Comparison of ENCODE assay signal across 19 cellular contexts in genomic region chr2:119221609-119222008, GRCh38. TPM values are rescaled to one million over a fixed set of nuclear protein-coding genes. Genes with fewer than 3 reads are reported as not detected.
DNase-seq lines count a peak whose midpoint lies in the region; ATAC-seq, FAIRE-seq and TF ChIP-seq lines count a peak whose summit lies in the region.
"Had no signal": no experiment of that assay in that cellular context is flagged by ENCODE, and none has a peak within 500 bp of the region (broad histone marks: within the 10 kb centered on the region; RNA-seq: fewer than 3 reads in every experiment).

No MANE protein-coding gene starts in this region.

- H3K27me3 ChIP-seq in K562 (ENCODE audit: control insufficient read depth in 2 of 2, insufficient read depth in 2 of 2, low read length in 2 of 2), result peaks cover 0 to 12% of the 10 kb centered on the region in 2 experiments; a peak in 1 of 5 replicates
- H3K27me3 ChIP-seq in right lobe of liver, result no peaks in the 10 kb centered on the region
- peaks cover 0 to 20% of the 10 kb centered on the region in 2 donors for H3K27me3 ChIP-seq in left lung

- H3K4me1 Mint-ChIP-seq in type B pancreatic cell (ENCODE audit: unreplicated experiment), result peaks cover 19% of the 10 kb centered on the region
- no peaks in the 10 kb centered on the region for H3K4me1 Mint-ChIP-seq in activated CD4-positive, alpha-beta memory T cell treated with anti-CD3 and anti-CD28 coated beads for 36 hours (ENCODE audit: low read depth)

- no peak for TF ChIP-seq EP300 in K562 (IDR thresholded peaks at IDR 0.05; ENCODE audit: low read length)

- H3K4me1 ChIP-seq in K562 (replicated peaks in 1 of 2; ENCODE audit: control insufficient read depth in 2 of 2, insufficient read depth in 2 of 2, low read length in 2 of 2) (peaks cover 22 to 29% of the 10 kb centered on the region in 2 experiments), right lobe of liver (peaks cover 0 to 60% (median 28%) of the 10 kb centered on the region in 4 donors), left lung (peaks cover 19 to 22% of the 10 kb centered on the region in 2 donors)

- no peak overlapping the region for H3K9ac ChIP-seq in K562 (ENCODE audit: insufficient read depth in 1 of 2, low read depth in 2 of 2, low read length in 2 of 2)

- no peak overlapping the region for H3K4me2 ChIP-seq in K562 (ENCODE audit: insufficient read depth, low read length)

- no TSS peak for BruUV-seq in K562 (replicated peaks; lab: Mats Ljungman, UMichigan)

- H3K9me3 Mint-ChIP-seq in type B pancreatic cell, result no peaks in the 10 kb centered on the region
- no peaks in the 10 kb centered on the region for H3K9me3 Mint-ChIP-seq in activated CD4-positive, alpha-beta memory T cell treated with anti-CD3 and anti-CD28 coated beads for 36 hours
- H3K9me3 Mint-ChIP-seq: CD4-positive, CD25-positive, alpha-beta regulatory T cell; CD8-positive, alpha-beta T cell; GM23338 had no signal

- no peak overlapping the region for H2AFZ ChIP-seq in K562 (ENCODE audit: low read depth, low read length)
- H2AFZ ChIP-seq: GM23338 had no signal

- peaks cover 2% of the 10 kb centered on the region; the same call in 2 of the 3 replicates for H3K36me3 ChIP-seq in K562 (ENCODE audit: control insufficient read depth, insufficient read depth, low read length)
- no peaks in the 10 kb centered on the region for H3K36me3 ChIP-seq in right lobe of liver
- no peaks in the 10 kb centered on the region for H3K36me3 ChIP-seq in left lung

- TF ChIP-seq RAD21 in K562 (CRISPR knock-in tag; conservative IDR thresholded peaks at IDR 0.05 in 1 of 2, IDR thresholded peaks at IDR 0.05 in 1 of 2), result no peak

- H3K27ac ChIP-seq in K562 (ENCODE audit: extremely low read depth, low read depth, low read length) (no peak overlapping the region), right lobe of liver (peak overlapping the region; percentile 52 to 89 (median 77)), left lung (no peak overlapping the region)

- TF ChIP-seq POLR2A in K562 (conservative IDR thresholded peaks at IDR 0.05) (no peak), right lobe of liver (IDR thresholded peaks at IDR 0.05) (no peak)

- in situ Hi-C loops in K562 (cut with MboI), result no loop called here

- ATAC-seq in K562 (no peak), left lobe of liver (peak; percentile 24), right lobe of liver (peak; percentile 3 to 54 (median 16)), HG02884 (IDR thresholded peaks at IDR 0.05; ENCODE audit: unreplicated experiment) (no peak), left lung (no peak)
- ATAC-seq: CD8-positive, alpha-beta T cell; GM23338 had no signal

- POLR2A ChIA-PET in K562 (lab: Yijun Ruan, JAX), result interaction anchor here (0.7 kb wide), 1 partner anchor 62 kb away, joined by 3 read pairs; no protein-coding TSS in a partner anchor
- POLR2A ChIA-PET in activated CD4-positive, alpha-beta memory T cell treated with anti-CD3 and anti-CD28 coated beads for 36 hours (lab: Charles Lee), result no interaction called here

- CTCF ChIA-PET in K562 (lab: Yijun Ruan, JAX; ENCODE audit: low intra/inter-chr PET ratio), result no interaction called here
- CTCF ChIA-PET in activated CD4-positive, alpha-beta memory T cell treated with anti-CD3 and anti-CD28 coated beads for 36 hours (lab: Charles Lee), result no interaction called here

- peaks cover 3% of the 10 kb centered on the region for H4K20me1 ChIP-seq in K562 (replicated peaks; ENCODE audit: control insufficient read depth, insufficient read depth, low read length)

- H3K27me3 Mint-ChIP-seq in type B pancreatic cell, result peaks cover 38% of the 10 kb centered on the region
- H3K27me3 Mint-ChIP-seq in activated CD4-positive, alpha-beta memory T cell treated with anti-CD3 and anti-CD28 coated beads for 36 hours, result peaks cover 45% of the 10 kb centered on the region

- peaks cover 3% of the 10 kb centered on the region for H3K9me1 ChIP-seq in K562 (ENCODE audit: control insufficient read depth, insufficient read depth, low read length)

- H3K79me2 ChIP-seq in K562 (ENCODE audit: control insufficient read depth, insufficient read depth, low read length), result peaks cover 26% of the 10 kb centered on the region

- intact Hi-C loops in K562 (cut with micrococcal nuclease), result no loop called here
- intact Hi-C loops in right lobe of liver (cut with DNase I), result no loop called here
- intact Hi-C loops in left lung (cut with DNase I), result no loop called here
- intact Hi-C loops in activated CD4-positive, alpha-beta memory T cell treated with anti-CD3 and anti-CD28 coated beads for 36 hours (cut with micrococcal nuclease), result no loop called here

- peak overlapping the region; percentile 72 for H3K4me3 Mint-ChIP-seq in type B pancreatic cell
- H3K4me3 Mint-ChIP-seq in activated CD4-positive, alpha-beta memory T cell treated with anti-CD3 and anti-CD28 coated beads for 36 hours, result no peak overlapping the region
- H3K4me3 Mint-ChIP-seq: CD4-positive, CD25-positive, alpha-beta regulatory T cell; CD8-positive, alpha-beta T cell; GM23338 had no signal

- no peak for TF ChIP-seq CTCF in K562 (IDR thresholded peaks at IDR 0.05 in 2 of 3, conservative IDR thresholded peaks at IDR 0.05 in 1 of 3; ENCODE audit: insufficient read depth in 2 of 3, low read depth in 1 of 3, low read length in 3 of 3)
- no peak for TF ChIP-seq CTCF in right lobe of liver (IDR thresholded peaks at IDR 0.05)
- TF ChIP-seq CTCF in type B pancreatic cell (conservative IDR thresholded peaks at IDR 0.05), result no peak
- no peak for TF ChIP-seq CTCF in left lung (IDR thresholded peaks at IDR 0.05)

- DNase-seq in K562 (ENCODE audit: extremely low read depth in 1 of 4, low spot score in 3 of 4) (no peak), left lobe of liver (ENCODE audit: low spot score) (peak; percentile 90), right lobe of liver (peak; percentile 77 to 88 (median 83)), type B pancreatic cell (ENCODE audit: extremely low spot score, unreplicated experiment) (no peak), NCI-H128 (lab: John Stamatoyannopoulos, UW; ENCODE audit: unreplicated experiment) (no peak), left lung (no peak)
- DNase-seq in activated CD4-positive, alpha-beta memory T cell treated with anti-CD3 and anti-CD28 coated beads for 36 hours, result no peak
- DNase-seq: Caco-2; CD4-positive, CD25-positive, alpha-beta regulatory T cell; CD8-positive, alpha-beta T cell; DMS153; DND-41; H7; HCEC 1CT had no signal

- H3K9me3 ChIP-seq in K562 (replicated peaks; ENCODE audit: control insufficient read depth, insufficient read depth, low read depth, low read length), result no peaks in the 10 kb centered on the region
- H3K9me3 ChIP-seq in right lobe of liver, result no peaks in the 10 kb centered on the region
- H3K9me3 ChIP-seq in left lung, result no peaks in the 10 kb centered on the region
- H3K9me3 ChIP-seq: Caco-2 had no signal

- FAIRE-seq in K562 (lab: Jason Lieb, UNC), result no peak
- FAIRE-seq: G401.6, GM12891, GM18507 had no signal

- 73% methylated on average over 5 of the region's 5 CpGs for WGBS in K562 (ENCODE audit: insufficient coverage, low coverage, missing lambda C conversion rate)
- no CpG with 5 or more reads among the region's 5 CpGs for WGBS in right lobe of liver (ENCODE audit: insufficient coverage, low coverage, low lambda C conversion rate, missing lambda C conversion rate)

- no peaks in the 10 kb centered on the region for H3K36me3 Mint-ChIP-seq in type B pancreatic cell
- H3K36me3 Mint-ChIP-seq in activated CD4-positive, alpha-beta memory T cell treated with anti-CD3 and anti-CD28 coated beads for 36 hours, result no peaks in the 10 kb centered on the region
- H3K36me3 Mint-ChIP-seq: CD4-positive, CD25-positive, alpha-beta regulatory T cell; CD8-positive, alpha-beta T cell had no signal

- H3K27ac Mint-ChIP-seq in type B pancreatic cell, result no peak overlapping the region
- no peak overlapping the region for H3K27ac Mint-ChIP-seq in activated CD4-positive, alpha-beta memory T cell treated with anti-CD3 and anti-CD28 coated beads for 36 hours
- H3K27ac Mint-ChIP-seq: CD4-positive, CD25-positive, alpha-beta regulatory T cell; CD8-positive, alpha-beta T cell; GM23338 had no signal

- H3K4me3 ChIP-seq in K562 (no peak overlapping the region), right lobe of liver (peak overlapping the region; percentile 54 to 98 (median 97)), left lung (no peak overlapping the region)
- H3K4me3 ChIP-seq: GM23338 had no signal

RNA-seq across cellular contexts. Expression of gene STEAP3, which starts 2.0 kb away (rescaled TPM):
- total RNA-seq in K562 (2011; cell fraction: chromatin; rRNA removed; ENCODE audit: low replicate concordance), result 18.0 and 37.0 TPM in 2 replicates
- total RNA-seq in K562 (2011; cell fraction: nucleolus; rRNA removed), result 43.3 and 45.4 TPM in 2 replicates
- 33.7 and 37.0 TPM in 2 replicates for total RNA-seq in K562 (2011; cell fraction: nucleoplasm; rRNA removed)
- 15.6 and 23.7 TPM in 2 replicates for total RNA-seq in K562 (2014; rRNA removed)
- total RNA-seq in K562 (2014; rRNA removed; fragmentation: Illumina TruSeq; extraction: Trizol), result 8.2 and 9.0 TPM in 2 replicates
- 8.5 and 8.6 TPM in 2 replicates for total RNA-seq in K562 (2015; rRNA removed; fragmentation: Illumina TruSeq; extraction: Trizol)
- total RNA-seq in K562 (2021), result 29.8 and 31.6 TPM in 2 replicates
- 7.7 and 11.7 TPM in 2 replicates for polyA plus RNA-seq in K562 (2011; rRNA removed)
- 7.0 and 19.8 TPM in 2 replicates for polyA plus RNA-seq in K562 (2011; cell fraction: cytosol; rRNA removed)
- polyA plus RNA-seq in K562 (2011; cell fraction: nucleus; rRNA removed), result 14.1 and 32.9 TPM in 2 replicates
- 14.0 and 22.8 TPM in 2 replicates for polyA plus RNA-seq in K562 (2012)
- 18.2 and 22.3 TPM in 2 replicates for polyA plus RNA-seq in K562 (2014; fragmentation: Illumina TruSeq; extraction: Trizol)
- 1 to 10 TPM; 1.8 to 3.0 TPM for polyA plus RNA-seq in K562 (2014; fragmentation: Nextera tagmentation; extraction: Ambion mirVana)
- polyA plus RNA-seq in K562 (2014; rRNA removed), result 12.7 and 12.8 TPM in 2 replicates
- polyA minus RNA-seq in K562 (2011; rRNA and poly(A)+ RNA removed), result 8.4 and 10.0 TPM in 2 replicates
- 13.9 and 18.9 TPM in 2 replicates for polyA minus RNA-seq in K562 (2011; cell fraction: cytosol; rRNA and poly(A)+ RNA removed)
- 8.2 and 11.4 TPM in 2 replicates for polyA minus RNA-seq in K562 (2011; cell fraction: nucleus; rRNA and poly(A)+ RNA removed)
- total RNA-seq in left lobe of liver, result 120 TPM
- 100 to 1,000 TPM; 118 to 165 (median 131) TPM for total RNA-seq in right lobe of liver
- total RNA-seq in type B pancreatic cell (ENCODE audit: low replicate concordance), result 19.0 and 25.5 TPM in 2 replicates
- 10 to 100 TPM; 40.4 to 43.8 TPM for total RNA-seq in left lung
- under 1 TPM; 0.12 to 0.17 TPM for total RNA-seq in activated CD4-positive, alpha-beta memory T cell treated with anti-CD3 and anti-CD28 coated beads for 36 hours
- total RNA-seq: CD4-positive, CD25-positive, alpha-beta regulatory T cell; CD8-positive, alpha-beta T cell had no signal
- polyA plus RNA-seq: CD4-positive, CD25-positive, alpha-beta regulatory T cell had no signal

Comparison
In these comparisons a context has a peak if more than half of its experiments do, and no peak if none do; other contexts are left out.
1. ATAC-seq: peak in left lobe of liver (single experiment) and right lobe of liver (4 of 4); none in K562 (single experiment), HG02884 (single experiment) and left lung (single experiment).
2. DNase-seq: peak in left lobe of liver (single experiment) and right lobe of liver (3 of 3); none in K562 (0 of 4), type B pancreatic cell (single experiment), NCI-H128 (single experiment), left lung (0 of 2) and activated CD4-positive, alpha-beta memory T cell treated with anti-CD3 and anti-CD28 coated beads for 36 hours (single experiment).
3. H3K27ac ChIP-seq: peak in right lobe of liver (3 of 3); none in K562 (single experiment) and left lung (0 of 2).
4. H3K4me3 ChIP-seq: peak in right lobe of liver (3 of 3); none in K562 (single experiment) and left lung (0 of 2).
5. RNA of gene STEAP3, which starts 2.0 kb away (total RNA-seq): 118 to 165 TPM in right lobe of liver, 120 TPM in left lobe of liver (single experiment), 40.4 to 43.8 TPM in left lung, 19.0 to 25.5 TPM in type B pancreatic cell and 8.2 to 45.4 TPM in K562; 0.12 to 0.17 TPM in activated CD4-positive, alpha-beta memory T cell treated with anti-CD3 and anti-CD28 coated beads for 36 hours; every median in the first group is over 4 times any median in the second.